ENCODE assay signal across 15 cellular contexts in the genomic region with DNA sequence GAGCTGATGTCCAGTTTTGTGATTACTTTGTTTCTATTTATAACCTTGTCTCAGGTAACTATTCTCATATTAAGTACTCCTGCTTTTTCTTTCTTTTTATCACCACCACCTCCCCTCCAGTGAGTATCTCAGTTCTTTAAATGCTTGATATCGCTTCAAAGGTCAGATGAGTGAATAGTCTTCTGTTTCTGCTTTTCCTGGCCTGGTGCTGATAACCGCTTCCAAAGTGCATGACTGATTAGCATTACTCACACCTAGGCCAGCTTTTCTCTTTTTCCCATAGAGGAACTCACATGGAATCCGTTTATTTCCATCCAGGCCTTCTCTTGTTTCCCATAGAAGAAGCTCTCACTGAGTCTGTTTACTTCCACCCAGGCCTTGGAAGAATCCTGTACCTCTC.
"Had no signal": no experiment of that assay in that cellular context is flagged by ENCODE, and none has a peak within 500 bp of the region (broad histone marks: within the 10 kb centered on the region; RNA-seq: fewer than 3 reads in every experiment).

No MANE protein-coding gene starts in this region.

- ATAC-seq: activated CD8-positive, alpha-beta memory T cell treated with anti-CD3 and anti-CD28 coated beads, Interleukin-2, amount 10 ng/mL, durations not matched to agents 7 days and 5 days; heart left ventricle had no signal

- H3K27me3 ChIP-seq: dorsolateral prefrontal cortex, heart left ventricle, sigmoid colon had no signal

- H3K36me3 Mint-ChIP-seq: activated CD8-positive, alpha-beta memory T cell treated with anti-CD3 and anti-CD28 coated beads, Interleukin-2, amount 10 ng/mL, durations not matched to agents 7 days and 5 days; activated naive CD8-positive, alpha-beta T cell treated with anti-CD3 and anti-CD28 coated beads, Interleukin-2, amount 10 ng/mL, durations not matched to agents 7 days and 5 days had no signal

- FAIRE-seq: frontal cortex had no signal

- H3K9me3 ChIP-seq: heart left ventricle, left ventricle myocardium inferior, sigmoid colon, spleen had no signal

- H3K9me3 Mint-ChIP-seq: activated CD4-positive, alpha-beta memory T cell treated with anti-CD3 and anti-CD28 coated beads, Interleukin-2, amount 10 ng/mL, durations not matched to agents 7 days and 5 days; activated naive CD8-positive, alpha-beta T cell treated with anti-CD3 and anti-CD28 coated beads, Interleukin-2, amount 10 ng/mL, durations not matched to agents 7 days and 5 days; neural crest cell had no signal

- H3K27ac Mint-ChIP-seq: activated CD4-positive, alpha-beta memory T cell treated with anti-CD3 and anti-CD28 coated beads, Interleukin-2, amount 10 ng/mL, durations not matched to agents 7 days and 5 days; activated CD8-positive, alpha-beta memory T cell treated with anti-CD3 and anti-CD28 coated beads, Interleukin-2, amount 10 ng/mL, durations not matched to agents 7 days and 5 days; activated naive CD8-positive, alpha-beta T cell treated with anti-CD3 and anti-CD28 coated beads, Interleukin-2, amount 10 ng/mL, durations not matched to agents 7 days and 5 days had no signal

- DNase-seq: activated CD4-positive, alpha-beta memory T cell treated with anti-CD3 and anti-CD28 coated beads, Interleukin-2, amount 10 ng/mL, durations not matched to agents 7 days and 5 days; activated CD4-positive, alpha-beta T cell treated with anti-CD3 and anti-CD28 coated beads for 48 hours; activated CD4-positive, CD25-positive, alpha-beta regulatory T cell; activated CD8-positive, alpha-beta memory T cell treated with anti-CD3 and anti-CD28 coated beads, Interleukin-2, amount 10 ng/mL, durations not matched to agents 7 days and 5 days; activated naive CD4-positive, alpha-beta T cell; activated naive CD8-positive, alpha-beta T cell treated with anti-CD3 and anti-CD28 coated beads, Interleukin-2, amount 10 ng/mL, durations not matched to agents 7 days and 5 days; amygdala; dorsolateral prefrontal cortex; heart left ventricle; left ventricle myocardium inferior; sigmoid colon; spleen; stimulated activated naive CD4-positive, alpha-beta T cell had no signal

- H3K36me3 ChIP-seq: heart left ventricle, left ventricle myocardium inferior, sigmoid colon had no signal

- H3K4me3 Mint-ChIP-seq: activated CD4-positive, alpha-beta memory T cell treated with anti-CD3 and anti-CD28 coated beads, Interleukin-2, amount 10 ng/mL, durations not matched to agents 7 days and 5 days; activated CD8-positive, alpha-beta memory T cell treated with anti-CD3 and anti-CD28 coated beads, Interleukin-2, amount 10 ng/mL, durations not matched to agents 7 days and 5 days; activated naive CD8-positive, alpha-beta T cell treated with anti-CD3 and anti-CD28 coated beads, Interleukin-2, amount 10 ng/mL, durations not matched to agents 7 days and 5 days had no signal

- H3K4me3 ChIP-seq: heart left ventricle, left ventricle myocardium inferior, sigmoid colon, spleen had no signal

- H3K27ac ChIP-seq: heart left ventricle, left ventricle myocardium inferior, sigmoid colon, spleen had no signal
